8 cellular contexts compared by ENCODE assay signal in the genomic region with DNA sequence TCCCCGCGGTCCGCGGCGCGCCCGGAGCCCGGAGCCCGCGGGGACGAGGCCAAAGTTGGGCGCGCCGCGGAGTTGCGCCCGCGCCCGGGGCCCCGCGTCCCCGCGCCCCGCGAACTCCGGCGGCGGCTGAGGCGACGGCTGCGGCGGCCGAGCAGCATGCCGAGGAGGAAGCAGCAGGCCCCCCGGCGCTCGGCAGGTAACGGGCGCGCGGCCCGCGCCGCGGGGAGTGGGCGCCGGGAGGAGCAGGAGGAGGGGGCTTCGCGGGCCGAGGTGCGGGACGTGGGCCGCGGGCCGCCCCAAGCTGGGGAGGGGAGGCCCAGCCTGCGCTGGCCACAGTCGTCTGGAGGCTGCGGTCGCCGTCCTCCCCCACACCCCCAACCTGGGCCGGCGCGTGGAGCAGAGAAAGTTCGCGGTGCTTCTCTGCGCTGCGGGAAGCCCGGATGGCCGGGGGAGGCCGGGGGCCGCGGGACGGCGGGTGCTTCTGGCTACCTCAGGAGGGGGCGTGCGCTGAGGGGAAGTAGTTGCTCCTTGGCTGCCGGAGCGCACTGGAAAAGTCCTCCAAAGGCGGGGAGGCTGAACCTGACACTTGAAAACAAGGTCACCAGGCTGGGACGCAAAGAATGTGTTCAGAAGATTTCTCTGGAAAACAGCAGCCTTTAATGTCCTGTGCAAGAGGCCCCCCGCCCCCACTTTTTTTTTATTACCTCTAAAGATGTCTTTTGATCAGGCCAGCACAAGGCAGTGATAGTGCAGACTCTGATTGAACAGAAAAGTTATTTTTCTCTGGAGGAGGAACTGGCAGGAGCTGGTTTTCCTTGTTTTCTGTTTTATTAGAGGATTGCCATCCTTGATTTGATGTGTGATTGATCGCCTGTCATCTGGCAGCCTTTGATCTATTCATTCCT. TPM values are rescaled to one million over a fixed set of nuclear protein-coding genes. Genes with fewer than 3 reads are reported as not detected.
DNase-seq lines count a peak whose midpoint lies in the region; ATAC-seq and TF ChIP-seq lines count a peak whose summit lies in the region.

No MANE protein-coding gene starts in this region.

- H3K4me1 ChIP-seq in Karpas-422 (ENCODE audit: low read length) (peaks cover 29% of the 10 kb centered on the region), neuron (ENCODE audit: insufficient read depth, low read length) (peaks cover 32% of the 10 kb centered on the region)

- peak overlapping the region; percentile 70 for H3K4me2 ChIP-seq in Karpas-422 (ENCODE audit: low read depth, low read length, poor library complexity, severe bottlenecking)

- H2AFZ ChIP-seq in Karpas-422 (ENCODE audit: low read length), result no peak overlapping the region
- peak overlapping the region; percentile 50 for H2AFZ ChIP-seq in neuron (ENCODE audit: low read depth, low read length)

- H3K4me3 ChIP-seq in Karpas-422 (ENCODE audit: low read length), result peak overlapping the region; percentile 66
- H3K4me3 ChIP-seq in fibroblast of the aortic adventitia (ENCODE audit: low read depth, low read length), result peak overlapping the region; percentile 75
- H3K4me3 ChIP-seq in neuron (ENCODE audit: low read length), result peak overlapping the region; percentile 55

- ATAC-seq in HG02884 (IDR thresholded peaks at IDR 0.05; ENCODE audit: unreplicated experiment) (no peak), HG03139 (IDR thresholded peaks at IDR 0.05; ENCODE audit: unreplicated experiment) (no peak)

- no peak for TF ChIP-seq CTCF in fibroblast of the aortic adventitia (IDR thresholded peaks at IDR 0.05; ENCODE audit: insufficient read depth, low read length)

- peak overlapping the region; percentile 61 for H3K9ac ChIP-seq in Karpas-422 (ENCODE audit: low read length)

- DNase-seq in EL (peak; percentile 43), Karpas-422 (peak; percentile 56), fibroblast of the aortic adventitia (ENCODE audit: low read depth) (peak; percentile 33), SHP77 treated with DMSO at 0.1 percent for 48 hours (lab: John Stamatoyannopoulos, UW) (no peak)
- peak; percentile 22 for DNase-seq in activated CD8-positive, alpha-beta memory T cell treated with anti-CD3 and anti-CD28 coated beads, Interleukin-2, amount 50 U/mL, for 4 hours

- H3K27me3 ChIP-seq in Karpas-422 (ENCODE audit: low read length), result peaks cover 4% of the 10 kb centered on the region; the same call in 1 of the 2 replicates
- H3K27me3 ChIP-seq in neuron (ENCODE audit: insufficient read depth, low read length), result no peaks in the 10 kb centered on the region

- no peaks in the 10 kb centered on the region for H3K9me2 ChIP-seq in Karpas-422 (replicated peaks; ENCODE audit: insufficient read depth, low read length)

- H3K79me2 ChIP-seq in Karpas-422 (ENCODE audit: low read length), result no peaks in the 10 kb centered on the region

- H3K27ac ChIP-seq in Karpas-422 (ENCODE audit: low read length), result no peak overlapping the region

- H3K9me3 ChIP-seq in Karpas-422 (ENCODE audit: low read length), result no peaks in the 10 kb centered on the region
- H3K9me3 ChIP-seq in neuron (ENCODE audit: low read length), result no peaks in the 10 kb centered on the region

- peaks cover 19% of the 10 kb centered on the region for H4K20me1 ChIP-seq in Karpas-422 (ENCODE audit: insufficient read depth, low read depth, low read length)

- H3K36me3 ChIP-seq in Karpas-422 (ENCODE audit: insufficient read depth, low read length) (no peaks in the 10 kb centered on the region), neuron (ENCODE audit: insufficient read depth, low read length) (no peaks in the 10 kb centered on the region)

RNA-seq across cellular contexts. Expression of a gene that starts 1.4 kb away (rescaled TPM):
- total RNA-seq in Karpas-422 (2014; rRNA removed; shearing (Covaris generic); ENCODE audit: low replicate concordance), result 4.7 and 5.7 TPM in 2 replicates
- 5.2 and 7.9 TPM in 2 replicates for total RNA-seq in fibroblast of the aortic adventitia (ENCODE audit: low replicate concordance)

RNA-seq across cellular contexts. Expression of a gene that starts 3.0 kb away (rescaled TPM):
- 6.6 and 17.7 TPM in 2 replicates for total RNA-seq in Karpas-422 (2014; rRNA removed; shearing (Covaris generic); ENCODE audit: low replicate concordance)
- 14.2 and 43.3 TPM in 2 replicates for total RNA-seq in fibroblast of the aortic adventitia (ENCODE audit: low replicate concordance)
